ENCODE assay signal across 12 cellular contexts in genomic region chr6:138031417-138031816, GRCh38.
"Had no signal": no experiment of that assay in that cellular context is flagged by ENCODE, and none has a peak within 500 bp of the region (broad histone marks: within the 10 kb centered on the region; RNA-seq: fewer than 3 reads in every experiment).

No MANE protein-coding gene starts in this region.

- H3K27ac ChIP-seq: left lung, ovary, tibial artery, VCaP had no signal

- H3K4me3 ChIP-seq: left lung, ovary, tibial artery had no signal

- H3K9me3 ChIP-seq: left lung, ovary, tibial artery had no signal

- H3K4me1 ChIP-seq: left lung, tibial artery had no signal

- H3K27me3 ChIP-seq: left lung, ovary, tibial artery had no signal

- ATAC-seq: activated CD8-positive, alpha-beta T cell treated with anti-CD3 and anti-CD28 coated beads for 36 hours; left lung had no signal

- H3K36me3 ChIP-seq: left lung, ovary, tibial artery had no signal

- DNase-seq: activated CD8-positive, alpha-beta memory T cell treated with anti-CD3 and anti-CD28 coated beads, Interleukin-2, amount 50 U/mL, for 4 hours; activated CD8-positive, alpha-beta T cell treated with anti-CD3 and anti-CD28 coated beads for 36 hours; activated gamma-delta T cell treated with Interleukin-2 at 50 U/mL for 16 hours; activated naive CD8-positive, alpha-beta T cell treated with anti-CD3 and anti-CD28 coated beads for 36 hours; activated T-cell treated with anti-CD3 and anti-CD28 coated beads, Interleukin-2, amount 50 U/mL, for 72 hours; aorta; left lung; ovary; small intestine; T-helper 9 cell; tibial artery had no signal
